In genomic region chr12:88144037-88144436, GRCh38 we compare ENCODE assay signal across 2 cellular contexts.
TF ChIP-seq lines count a peak whose summit lies in the region.

No MANE protein-coding gene starts in this region.

TF ChIP-seq in neural cell, 6 proteins besides CTCF, POLR2A, EP300 and RAD21:
- no peak for TF ChIP-seq EZH2 (IDR thresholded peaks at IDR 0.05; ENCODE audit: borderline replicate concordance, insufficient read depth, low read length, poor library complexity, severe bottlenecking)
- no peak for TF ChIP-seq POLR2AphosphoS5 (IDR thresholded peaks at IDR 0.05)
- TF ChIP-seq TAF1 (IDR thresholded peaks at IDR 0.05; ENCODE audit: low read depth): no peak
- TF ChIP-seq SMC3 (conservative IDR thresholded peaks at IDR 0.05; ENCODE audit: poor library complexity): no peak
- no peak for TF ChIP-seq REST (IDR thresholded peaks at IDR 0.05; ENCODE audit: borderline replicate concordance)
- no peak for TF ChIP-seq MXI1 (conservative IDR thresholded peaks at IDR 0.05; ENCODE audit: poor library complexity, severe bottlenecking)

TF ChIP-seq in HepG2, 621 proteins besides CTCF, POLR2A, EP300 and RAD21:
- no peak for TF ChIP-seq TBX3 (IDR thresholded peaks at IDR 0.05; ENCODE audit: borderline replicate concordance)
